In genomic region chr2:42572297-42573081, GRCh38 we compare ENCODE assay signal across 15 cellular contexts.
"Had no signal": no experiment of that assay in that cellular context is flagged by ENCODE, and none has a peak within 500 bp of the region (broad histone marks: within the 10 kb centered on the region; RNA-seq: fewer than 3 reads in every experiment).

No MANE protein-coding gene starts in this region.

- H3K27me3 Mint-ChIP-seq: memory B cell had no signal

- H3K36me3 ChIP-seq: pancreas had no signal

- DNase-seq: activated CD4-positive, alpha-beta T cell treated with anti-CD3 and anti-CD28 coated beads for 48 hours; activated naive CD4-positive, alpha-beta T cell treated with anti-CD3 and anti-CD28 coated beads, Interleukin-2, amount 50 U/mL, for 16 hours; amniotic stem cell; cerebellar nuclear complex; dorsolateral prefrontal cortex; foreskin melanocyte; heart right ventricle; left lung; pancreas; stimulated activated CD4-positive, alpha-beta T cell treated with anti-CD3 and anti-CD28 coated beads, Interleukin-4, amount 100 ng/mL, for 4 hours; T-helper 1 cell; WERI-Rb-1 had no signal

- H3K9me3 Mint-ChIP-seq: brain, memory B cell had no signal

- ATAC-seq: heart right ventricle, left lung, pancreas had no signal

- H3K27ac ChIP-seq: dorsolateral prefrontal cortex, heart right ventricle, left lung, pancreas, tibial nerve, WERI-Rb-1 had no signal

- H3K4me3 Mint-ChIP-seq: memory B cell had no signal

- H3K27me3 ChIP-seq: dorsolateral prefrontal cortex, heart right ventricle, left lung, pancreas, tibial nerve had no signal

- H3K27ac Mint-ChIP-seq: brain, memory B cell had no signal

- H3K4me3 ChIP-seq: dorsolateral prefrontal cortex, heart right ventricle, left lung, pancreas, tibial nerve had no signal

- H3K9me3 ChIP-seq: heart right ventricle, left lung, pancreas, tibial nerve had no signal
